26 cellular contexts compared by ENCODE assay signal in the genomic region with DNA sequence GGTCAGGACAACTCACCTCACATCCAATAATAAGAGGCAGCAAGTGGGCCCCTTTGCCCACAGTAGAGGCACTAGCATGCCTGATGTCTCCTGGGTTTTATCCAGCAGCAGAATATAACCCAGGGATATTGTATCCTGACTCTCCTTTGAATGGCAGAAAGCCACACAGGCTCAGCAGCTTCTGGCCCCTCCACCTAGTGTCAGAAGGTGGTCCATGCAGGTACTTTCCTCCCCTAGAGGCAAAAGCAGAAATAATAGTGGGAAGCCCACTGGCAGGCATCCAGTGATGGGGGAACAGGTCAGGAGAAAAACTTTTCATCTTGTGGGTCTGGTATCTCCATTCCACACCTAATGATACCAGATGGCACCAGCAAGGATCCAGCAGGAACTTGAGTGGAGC.
DNase-seq lines count a peak whose midpoint lies in the region; ATAC-seq, FAIRE-seq and TF ChIP-seq lines count a peak whose summit lies in the region.
"Had no signal": no experiment of that assay in that cellular context is flagged by ENCODE, and none has a peak within 500 bp of the region (broad histone marks: within the 10 kb centered on the region; RNA-seq: fewer than 3 reads in every experiment).

No MANE protein-coding gene starts in this region.

- H3K9me3 Mint-ChIP-seq in endothelial cell (ENCODE audit: unreplicated experiment) (no peaks in the 10 kb centered on the region), immature natural killer cell (peaks cover 0 to 8% (median 3%) of the 10 kb centered on the region in 6 donors)

- TF ChIP-seq EP300 in HepG2 (IDR thresholded peaks at IDR 0.05; ENCODE audit: low read depth in 2 of 2, low read length in 2 of 2): no peak
- TF ChIP-seq EP300 in HepG2 (CRISPR knock-in tag; IDR thresholded peaks at IDR 0.05; ENCODE audit: borderline replicate concordance): no peak

- TF ChIP-seq RAD21 in HepG2 (CRISPR knock-in tag; IDR thresholded peaks at IDR 0.05): no peak

- no peaks in the 10 kb centered on the region for H4K20me1 ChIP-seq in HepG2 (ENCODE audit: insufficient read depth, low read length)

- H3K36me3 ChIP-seq in HepG2 (replicated peaks in 1 of 2; ENCODE audit: control insufficient read depth in 1 of 2, insufficient read depth in 2 of 2, low read length in 2 of 2) (no peaks in the 10 kb centered on the region), right lobe of liver (no peaks in the 10 kb centered on the region)
- H3K36me3 ChIP-seq: heart right ventricle, SJSA1, vagina had no signal

- in situ Hi-C loops in HepG2 (cut with HindIII; ENCODE audit: extremely low pct_ligation_motif_present, low pct_unique_long_range_greater_than_20kb): no loop called here

- no peaks in the 10 kb centered on the region for H3K4me1 Mint-ChIP-seq in endothelial cell (ENCODE audit: unreplicated experiment)
- no peaks in the 10 kb centered on the region for H3K4me1 Mint-ChIP-seq in immature natural killer cell
- H3K4me1 Mint-ChIP-seq: activated CD4-positive, alpha-beta T cell treated with anti-CD3 and anti-CD28 coated beads, Interleukin-2, amount 10 ng/mL, durations not matched to agents 24 days and 14 days had no signal

- CTCF ChIA-PET in HepG2 (lab: Yijun Ruan, JAX; ENCODE audit: low intra/inter-chr PET ratio, low total read pairs): no interaction called here

- H2AFZ ChIP-seq in HepG2 (ENCODE audit: low read length): no peak overlapping the region
- H2AFZ ChIP-seq: GM23248 had no signal

- 0 out of 2 replicates have a peak, but pooled peaks have one; percentile 9 for TF ChIP-seq CTCF in HepG2 (CRISPR knock-in tag; IDR thresholded peaks at IDR 0.05)
- no peak for TF ChIP-seq CTCF in right lobe of liver (IDR thresholded peaks at IDR 0.05)
- no peak for TF ChIP-seq CTCF in endothelial cell (IDR thresholded peaks at IDR 0.05; ENCODE audit: unreplicated experiment)

- no peak for FAIRE-seq in HepG2 (lab: Jason Lieb, UNC)
- no peak for FAIRE-seq in urothelium cell line (lab: Jason Lieb, UNC)
- FAIRE-seq: RCC 7860 had no signal

- H3K4me3 Mint-ChIP-seq in endothelial cell (ENCODE audit: unreplicated experiment) (no peak overlapping the region), immature natural killer cell (no peak overlapping the region)
- H3K4me3 Mint-ChIP-seq: activated CD4-positive, alpha-beta T cell treated with anti-CD3 and anti-CD28 coated beads, Interleukin-2, amount 10 ng/mL, durations not matched to agents 24 days and 14 days; activated naive CD8-positive, alpha-beta T cell; activated T-helper 1 cell treated with anti-CD3 and anti-CD28 coated beads, Interleukin-12 subunit alpha, Interleukin-12 subunit beta, Interleukin-2, Interleukin-4 antibody, amounts not matched to agents 30 ng/mL and 10 ng/mL and 1 ng/mL, durations not matched to agents 14 hours and 24 hours and 36 hours had no signal

- H3K9me3 ChIP-seq in HepG2 (ENCODE audit: low read length) (no peaks in the 10 kb centered on the region), right lobe of liver (no peaks in the 10 kb centered on the region)
- H3K9me3 ChIP-seq: mucosa of descending colon, SJSA1, vagina had no signal

- no peaks in the 10 kb centered on the region for H3K79me2 ChIP-seq in HepG2 (ENCODE audit: insufficient read depth, low read length)

- H3K4me2 ChIP-seq in HepG2 (ENCODE audit: low read depth, low read length): no peak overlapping the region

- POLR2A ChIA-PET in HepG2 (lab: Yijun Ruan, JAX): no interaction called here

- H3K27ac ChIP-seq in HepG2 (ENCODE audit: extremely low read length, insufficient read depth, low read length): no peak overlapping the region
- no peak overlapping the region for H3K27ac ChIP-seq in right lobe of liver
- H3K27ac ChIP-seq: GM23248, heart right ventricle, SJSA1, skin epidermis, vagina had no signal

- H3K27me3 ChIP-seq in HepG2 (ENCODE audit: control insufficient read depth in 1 of 2, insufficient read depth in 2 of 2, low read length in 2 of 2) (no peaks in the 10 kb centered on the region), right lobe of liver (no peaks in the 10 kb centered on the region)
- H3K27me3 ChIP-seq: heart right ventricle, SJSA1, vagina had no signal

- no peak overlapping the region for H3K9ac ChIP-seq in HepG2 (ENCODE audit: insufficient read depth, low read depth, low read length)
- H3K9ac ChIP-seq: GM23248 had no signal

- H3K36me3 Mint-ChIP-seq in endothelial cell (ENCODE audit: low read depth, unreplicated experiment) (no peaks in the 10 kb centered on the region), immature natural killer cell (no peaks in the 10 kb centered on the region)
- H3K36me3 Mint-ChIP-seq: activated naive CD8-positive, alpha-beta T cell had no signal

- TF ChIP-seq POLR2A in HepG2 (IDR thresholded peaks at IDR 0.05; ENCODE audit: insufficient read depth in 1 of 2, low read depth in 2 of 2, low read length in 2 of 2) (no peak), right lobe of liver (IDR thresholded peaks at IDR 0.05) (no peak)

- no peak overlapping the region for H3K4me3 ChIP-seq in HepG2 (replicated peaks in 1 of 3; ENCODE audit: insufficient read depth in 1 of 3, low read depth in 2 of 3, low read length in 3 of 3)
- no peak overlapping the region for H3K4me3 ChIP-seq in right lobe of liver
- H3K4me3 ChIP-seq: GM23248, heart right ventricle, mucosa of descending colon, SJSA1, skin epidermis, vagina had no signal

- H3K27ac Mint-ChIP-seq in endothelial cell (ENCODE audit: unreplicated experiment) (no peak overlapping the region), immature natural killer cell (no peak overlapping the region)
- H3K27ac Mint-ChIP-seq: activated CD4-positive, alpha-beta T cell treated with anti-CD3 and anti-CD28 coated beads, Interleukin-2, amount 10 ng/mL, durations not matched to agents 24 days and 14 days; activated naive CD8-positive, alpha-beta T cell; activated T-helper 1 cell treated with anti-CD3 and anti-CD28 coated beads, Interleukin-12 subunit alpha, Interleukin-12 subunit beta, Interleukin-2, Interleukin-4 antibody, amounts not matched to agents 30 ng/mL and 10 ng/mL and 1 ng/mL, durations not matched to agents 14 hours and 24 hours and 36 hours had no signal

- DNase-seq in HepG2 (ENCODE audit: low spot score): peak; percentile 5
- DNase-seq in right lobe of liver: no peak
- peak; percentile 0 for DNase-seq in NCI-H524 treated with DMSO at 0.1 percent for 48 hours (lab: John Stamatoyannopoulos, UW)
- peak; percentile 3 for DNase-seq in endothelial cell (ENCODE audit: low spot score)
- peak; percentile 0 for DNase-seq in urothelium cell line (ENCODE audit: low spot score)
- DNase-seq in immature natural killer cell: no peak
- DNase-seq: activated CD4-positive, alpha-beta T cell treated with anti-CD3 and anti-CD28 coated beads, Interleukin-2, amount 10 ng/mL, durations not matched to agents 24 days and 14 days; C1 segment of cervical spinal cord; Calu3; cerebellar nuclear complex; GM23248; heart right ventricle; KBM-7; mucosa of descending colon; NCI-H146; stimulated activated CD4-positive, alpha-beta T cell treated with anti-CD3 and anti-CD28 coated beads, Interleukin-1b, Interleukin-23, amount 100 ng/mL, for 48 hours; substantia nigra; T-helper 2 cell had no signal

- no peaks in the 10 kb centered on the region for H3K4me1 ChIP-seq in HepG2 (ENCODE audit: insufficient read depth, low read length)
- H3K4me1 ChIP-seq in right lobe of liver: no peaks in the 10 kb centered on the region
- H3K4me1 ChIP-seq: heart right ventricle, SJSA1, vagina had no signal

- ATAC-seq in HepG2: peak; percentile 78
- no peak for ATAC-seq in right lobe of liver
- no peak for ATAC-seq in GM21619 (IDR thresholded peaks at IDR 0.05; ENCODE audit: unreplicated experiment)
- no peak for ATAC-seq in HG02884 (IDR thresholded peaks at IDR 0.05; ENCODE audit: unreplicated experiment)
- ATAC-seq: heart right ventricle, mucosa of descending colon had no signal

- BruUV-seq in HepG2 (replicated peaks; lab: Mats Ljungman, UMichigan): no TSS peak

- intact Hi-C loops in HepG2 (cut with micrococcal nuclease; ENCODE audit: unreplicated experiment) (no loop called here), right lobe of liver (cut with DNase I) (no loop called here)

- peaks cover 1% of the 10 kb centered on the region for H3K27me3 Mint-ChIP-seq in endothelial cell (ENCODE audit: unreplicated experiment)
- peaks cover 0 to 3% (median 2%) of the 10 kb centered on the region in 3 donors for H3K27me3 Mint-ChIP-seq in immature natural killer cell (ENCODE audit: low read depth in 3 of 3)
- H3K27me3 Mint-ChIP-seq: activated CD4-positive, alpha-beta T cell treated with anti-CD3 and anti-CD28 coated beads, Interleukin-2, amount 10 ng/mL, durations not matched to agents 24 days and 14 days; activated naive CD8-positive, alpha-beta T cell had no signal

TF ChIP-seq in HepG2, 621 proteins besides CTCF, POLR2A, EP300 and RAD21 (continues in another document):
- no peak for TF ChIP-seq AFF4 (CRISPR knock-in tag; IDR thresholded peaks at IDR 0.05)
- TF ChIP-seq ZNF546 (CRISPR knock-in tag; conservative IDR thresholded peaks at IDR 0.05): no peak
- no peak for TF ChIP-seq KMT2A (CRISPR knock-in tag; IDR thresholded peaks at IDR 0.05)
- TF ChIP-seq SOX5 (CRISPR knock-in tag; IDR thresholded peaks at IDR 0.05; ENCODE audit: borderline replicate concordance): no peak
- no peak for TF ChIP-seq ZNF644 (CRISPR knock-in tag; IDR thresholded peaks at IDR 0.05; ENCODE audit: low read depth)

Comparison
In these comparisons a context has a peak if more than half of its experiments do, and no peak if none do; other contexts are left out.
1. DNase-seq: peak in HepG2 (single experiment), NCI-H524 treated with DMSO at 0.1 percent for 48 hours (single experiment), endothelial cell (single experiment) and urothelium cell line (single experiment); none in right lobe of liver (0 of 3) and immature natural killer cell (0 of 3).